In genomic region chr6:143337201-143337949, GRCh38 we compare ENCODE assay signal across 9 cellular contexts.
A peak's percentile ranks its signal among the peaks of the same experiment; 100 is the strongest.
DNase-seq lines count a peak whose midpoint lies in the region; ATAC-seq lines count a peak whose summit lies in the region.
"Had no signal": no experiment of that assay in that cellular context is flagged by ENCODE, and none has a peak within 500 bp of the region (broad histone marks: within the 10 kb centered on the region; RNA-seq: fewer than 3 reads in every experiment).

No MANE protein-coding gene starts in this region.

- H3K9me3 Mint-ChIP-seq in activated T-cell treated with anti-CD3 and anti-CD28 coated beads, Interleukin-2, amount 50 U/mL, for 72 hours: no peaks in the 10 kb centered on the region
- H3K9me3 Mint-ChIP-seq: central memory CD8-positive, alpha-beta T cell had no signal

- no peaks in the 10 kb centered on the region for H3K27me3 Mint-ChIP-seq in activated T-cell treated with anti-CD3 and anti-CD28 coated beads, Interleukin-2, amount 50 U/mL, for 72 hours (ENCODE audit: low read depth)
- H3K27me3 Mint-ChIP-seq: central memory CD8-positive, alpha-beta T cell had no signal

- H3K36me3 Mint-ChIP-seq in activated T-cell treated with anti-CD3 and anti-CD28 coated beads, Interleukin-2, amount 50 U/mL, for 72 hours (ENCODE audit: insufficient read depth in 2 of 2): no peaks in the 10 kb centered on the region

- no peak overlapping the region for H3K4me3 Mint-ChIP-seq in activated T-cell treated with anti-CD3 and anti-CD28 coated beads, Interleukin-2, amount 50 U/mL, for 72 hours
- H3K4me3 Mint-ChIP-seq: central memory CD8-positive, alpha-beta T cell had no signal

- DNase-seq in NCI-H1417 (lab: John Stamatoyannopoulos, UW): peak; percentile 20 to 37 (median 22)
- no peak for DNase-seq in NCI-H1417 treated with DMSO at 0.1 percent for 48 hours (lab: John Stamatoyannopoulos, UW)
- DNase-seq in NCI-H748 (lab: John Stamatoyannopoulos, UW; ENCODE audit: unreplicated experiment): peak; percentile 63
- DNase-seq in activated T-cell treated with anti-CD3 and anti-CD28 coated beads, Interleukin-2, amount 50 U/mL, for 72 hours: peak; percentile 52 to 66
- peak; percentile 50 for DNase-seq in iPS DF 19.7 (ENCODE audit: low read depth, low spot score)
- peak in 2 of 3 experiments; percentile 37 to 61 for DNase-seq in stimulated activated CD4-positive, alpha-beta T cell treated with anti-CD3 and anti-CD28 coated beads, TNF-alpha, amount 100 ng/mL, for 24 hours (ENCODE audit: low read depth in 3 of 3)
- DNase-seq in NCI-H1092 treated with DMSO at 0.1 percent for 48 hours (lab: John Stamatoyannopoulos, UW): no peak

- no peak overlapping the region for H3K27ac Mint-ChIP-seq in activated T-cell treated with anti-CD3 and anti-CD28 coated beads, Interleukin-2, amount 50 U/mL, for 72 hours

- peaks cover 19% of the 10 kb centered on the region for H3K4me1 Mint-ChIP-seq in activated T-cell treated with anti-CD3 and anti-CD28 coated beads, Interleukin-2, amount 50 U/mL, for 72 hours (ENCODE audit: low read depth)
- H3K4me1 Mint-ChIP-seq: central memory CD8-positive, alpha-beta T cell had no signal

- ATAC-seq in activated T-cell treated with anti-CD3 and anti-CD28 coated beads, Interleukin-2, amount 50 U/mL, for 72 hours (replicated peaks in 1 of 2): peak in 1 of 2 donors; percentile 43
- no peak for ATAC-seq in HG03108 (IDR thresholded peaks at IDR 0.05; ENCODE audit: unreplicated experiment)

Comparison
In these comparisons a context has a peak if more than half of its experiments do, and no peak if none do; other contexts are left out.
1. DNase-seq: peak in NCI-H1417 (3 of 3), NCI-H748 (single experiment), activated T-cell treated with anti-CD3 and anti-CD28 coated beads, Interleukin-2, amount 50 U/mL, for 72 hours (2 of 2), iPS DF 19.7 (single experiment) and stimulated activated CD4-positive, alpha-beta T cell treated with anti-CD3 and anti-CD28 coated beads, TNF-alpha, amount 100 ng/mL, for 24 hours (2 of 3); none in NCI-H1417 treated with DMSO at 0.1 percent for 48 hours (single experiment) and NCI-H1092 treated with DMSO at 0.1 percent for 48 hours (single experiment).